8 cellular contexts compared by ENCODE assay signal in the genomic region with DNA sequence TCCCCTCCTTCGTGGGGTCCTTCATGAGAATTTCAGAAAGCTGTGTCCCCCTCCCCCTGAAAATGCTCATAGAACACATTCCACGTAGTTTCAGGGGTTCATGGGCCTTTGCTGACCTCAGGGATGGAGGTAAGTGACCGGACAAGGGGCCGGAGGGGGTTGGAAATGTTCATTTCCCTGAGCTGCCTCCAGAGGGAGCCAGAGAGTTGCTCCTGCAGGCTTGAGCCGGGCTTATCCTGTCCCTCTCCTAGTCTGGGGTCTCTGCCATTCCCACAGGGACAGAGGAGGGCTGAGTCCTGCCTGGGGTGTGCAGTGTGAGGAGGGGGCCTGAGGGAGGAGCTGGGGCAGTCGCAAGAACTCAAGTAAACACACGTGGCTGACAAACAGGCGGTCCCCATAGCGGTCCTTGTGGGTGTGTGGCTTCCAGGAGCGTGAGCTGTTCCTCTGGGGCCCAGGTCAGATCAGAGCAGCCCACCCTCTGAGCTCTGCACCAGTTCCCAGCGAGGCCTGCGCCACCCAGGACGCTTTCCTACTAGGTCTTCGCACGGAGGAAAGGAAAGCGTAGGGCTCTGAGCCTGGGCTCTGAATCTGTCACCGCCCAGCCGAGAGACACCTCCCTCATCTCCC.
A peak's percentile ranks its signal among the peaks of the same experiment; 100 is the strongest.
DNase-seq lines count a peak whose midpoint lies in the region; ATAC-seq, FAIRE-seq and TF ChIP-seq lines count a peak whose summit lies in the region.

No MANE protein-coding gene starts in this region.

- TF ChIP-seq POLR2A in body of pancreas (IDR thresholded peaks at IDR 0.05) = no peak
- no peak for TF ChIP-seq POLR2A in HepG2 (IDR thresholded peaks at IDR 0.05; ENCODE audit: insufficient read depth in 1 of 2, low read depth in 2 of 2, low read length in 2 of 2)

- peak; percentile 43 for FAIRE-seq in HepG2 (lab: Jason Lieb, UNC)

- ATAC-seq in body of pancreas = peak; percentile 26
- ATAC-seq in HepG2 = peak; percentile 47
- ATAC-seq in HG02870 (IDR thresholded peaks at IDR 0.05; ENCODE audit: unreplicated experiment) = no peak
- no peak for ATAC-seq in HG03520 (IDR thresholded peaks at IDR 0.05; ENCODE audit: unreplicated experiment)

- H3K4me2 ChIP-seq in HepG2 (ENCODE audit: low read depth, low read length) = no peak overlapping the region

- no peak for TF ChIP-seq RAD21 in HepG2 (CRISPR knock-in tag; IDR thresholded peaks at IDR 0.05)

- no peak overlapping the region for H3K4me3 ChIP-seq in HL-60 (replicated peaks; ENCODE audit: insufficient read depth, low read length)
- H3K4me3 ChIP-seq in body of pancreas = no peak overlapping the region
- no peak overlapping the region for H3K4me3 ChIP-seq in HepG2 (replicated peaks in 1 of 3; ENCODE audit: insufficient read depth in 1 of 3, low read depth in 2 of 3, low read length in 3 of 3)

- H3K27me3 ChIP-seq in HL-60 (ENCODE audit: insufficient read depth, poor library complexity, severe bottlenecking) = peaks cover under 1% of the 10 kb centered on the region
- H3K27me3 ChIP-seq in body of pancreas = peaks cover 0 to 5% of the 10 kb centered on the region in 2 donors
- peaks cover 0 to 18% of the 10 kb centered on the region in 2 experiments for H3K27me3 ChIP-seq in HepG2 (ENCODE audit: control insufficient read depth in 1 of 2, insufficient read depth in 2 of 2, low read length in 2 of 2)

- TF ChIP-seq EP300 in HepG2 (IDR thresholded peaks at IDR 0.05; ENCODE audit: low read depth in 2 of 2, low read length in 2 of 2) (no peak), HepG2 (CRISPR knock-in tag; IDR thresholded peaks at IDR 0.05; ENCODE audit: borderline replicate concordance) (no peak)

- peak; percentile 39 for TF ChIP-seq CTCF in HL-60 (IDR thresholded peaks at IDR 0.05; ENCODE audit: insufficient read depth, low read length)
- peak; percentile 42 to 66 (median 57) for TF ChIP-seq CTCF in body of pancreas (IDR thresholded peaks at IDR 0.05)
- TF ChIP-seq CTCF in HepG2 (CRISPR knock-in tag; IDR thresholded peaks at IDR 0.05) = peak; percentile 78

- CTCF ChIA-PET in HepG2 (lab: Yijun Ruan, JAX; ENCODE audit: low intra/inter-chr PET ratio, low total read pairs) = interaction anchor here (1.1 to 7.9 kb wide), 4 partner anchors 50 to 81 kb away, joined by 3 to 66 read pairs (median 8); no protein-coding TSS in a partner anchor

- no peak overlapping the region for H2AFZ ChIP-seq in HepG2 (ENCODE audit: low read length)

- in situ Hi-C loops in HepG2 (cut with HindIII; ENCODE audit: extremely low pct_ligation_motif_present, low pct_unique_long_range_greater_than_20kb) = loop anchor here (10.0 kb wide), 1 partner anchor 213 kb away; no protein-coding TSS in a partner anchor

- intact Hi-C loops in body of pancreas (cut with DNase I) (no loop called here), HepG2 (cut with micrococcal nuclease; ENCODE audit: unreplicated experiment) (no loop called here)

- H3K27ac ChIP-seq in HL-60 (replicated peaks) = no peak overlapping the region
- no peak overlapping the region for H3K27ac ChIP-seq in body of pancreas
- H3K27ac ChIP-seq in HepG2 (ENCODE audit: extremely low read length, insufficient read depth, low read length) = no peak overlapping the region

- H3K79me2 ChIP-seq in HepG2 (ENCODE audit: insufficient read depth, low read length) = no peaks in the 10 kb centered on the region

- H3K9ac ChIP-seq in HepG2 (ENCODE audit: insufficient read depth, low read depth, low read length) = no peak overlapping the region

- H4K20me1 ChIP-seq in HepG2 (ENCODE audit: insufficient read depth, low read length) = no peaks in the 10 kb centered on the region

- no peaks in the 10 kb centered on the region for H3K9me3 ChIP-seq in body of pancreas
- H3K9me3 ChIP-seq in HepG2 (ENCODE audit: low read length) = no peaks in the 10 kb centered on the region

- no TSS peak for BruUV-seq in HepG2 (replicated peaks; lab: Mats Ljungman, UMichigan)

- 33 to 49% methylated on average over 14 to 18 of the region's 18 CpGs for WGBS in body of pancreas, 2 donors
- WGBS in HepG2 (ENCODE audit: low lambda C conversion rate) = 53% methylated on average over 11 of the region's 18 CpGs

- H3K4me1 ChIP-seq in body of pancreas = peaks cover 1% of the 10 kb centered on the region
- H3K4me1 ChIP-seq in HepG2 (ENCODE audit: insufficient read depth, low read length) = peaks cover 39% of the 10 kb centered on the region

- POLR2A ChIA-PET in HepG2 (lab: Yijun Ruan, JAX) = interaction anchor here (1.3 to 1.5 kb wide), 2 partner anchors 12 to 23 kb away, joined by 4 read pairs; no protein-coding TSS in a partner anchor

- peak; percentile 48 for DNase-seq in DMS53 (lab: John Stamatoyannopoulos, UW)
- DNase-seq in HL-60 (ENCODE audit: low read depth in 1 of 2, low spot score in 1 of 2) = no peak
- DNase-seq in body of pancreas = peak in 2 of 4 donors; percentile 45 to 54
- no peak for DNase-seq in HepG2 (ENCODE audit: low spot score)
- no peak for DNase-seq in NCI-H1048 (lab: John Stamatoyannopoulos, UW)
- no peak for DNase-seq in NCI-H1930 (lab: John Stamatoyannopoulos, UW)

- H3K36me3 ChIP-seq in body of pancreas (replicated peaks in 1 of 2; ENCODE audit: insufficient read depth in 1 of 2, low read depth in 2 of 2) = no peaks in the 10 kb centered on the region
- no peaks in the 10 kb centered on the region for H3K36me3 ChIP-seq in HepG2 (replicated peaks in 1 of 2; ENCODE audit: control insufficient read depth in 1 of 2, insufficient read depth in 2 of 2, low read length in 2 of 2)

TF ChIP-seq in HepG2, 621 proteins besides CTCF, POLR2A, EP300 and RAD21 (continues in another document):
- TF ChIP-seq STAG1 (CRISPR knock-in tag; IDR thresholded peaks at IDR 0.05) (peak; percentile 55), ONECUT2 (CRISPR knock-in tag; IDR thresholded peaks at IDR 0.05) (no peak), ZNF644 (CRISPR knock-in tag; IDR thresholded peaks at IDR 0.05; ENCODE audit: low read depth) (no peak), SMARCE1 (IDR thresholded peaks at IDR 0.05; ENCODE audit: borderline replicate concordance) (no peak), DPF2 (CRISPR knock-in tag; IDR thresholded peaks at IDR 0.05; ENCODE audit: borderline replicate concordance, low read depth) (no peak), SMAD3 (CRISPR knock-in tag; IDR thresholded peaks at IDR 0.05) (no peak), GPN1 (CRISPR knock-in tag; IDR thresholded peaks at IDR 0.05; ENCODE audit: borderline replicate concordance) (no peak), ZNF20 (CRISPR knock-in tag; IDR thresholded peaks at IDR 0.05) (no peak), ZNF317 (CRISPR knock-in tag; IDR thresholded peaks at IDR 0.05) (no peak), SMC3 (IDR thresholded peaks at IDR 0.05; ENCODE audit: low read length) (peak; percentile 37; the same call in 1 of the 2 replicates), MYC (CRISPR knock-in tag; IDR thresholded peaks at IDR 0.05; ENCODE audit: borderline replicate concordance) (peak; percentile 36; the same call in 1 of the 2 replicates)
- TF ChIP-seq, protein P1, sequence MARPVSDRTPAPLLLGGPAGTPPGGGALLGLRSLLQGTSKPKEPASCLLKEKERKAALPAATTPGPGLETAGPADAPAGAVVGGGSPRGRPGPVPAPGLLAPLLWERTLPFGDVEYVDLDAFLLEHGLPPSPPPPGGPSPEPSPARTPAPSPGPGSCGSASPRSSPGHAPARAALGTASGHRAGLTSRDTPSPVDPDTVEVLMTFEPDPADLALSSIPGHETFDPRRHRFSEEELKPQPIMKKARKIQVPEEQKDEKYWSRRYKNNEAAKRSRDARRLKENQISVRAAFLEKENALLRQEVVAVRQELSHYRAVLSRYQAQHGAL (CRISPR knock-in tag; IDR thresholded peaks at IDR 0.05; ENCODE audit: not compliant biosample characterization) = no peak
- TF ChIP-seq, protein P2, sequence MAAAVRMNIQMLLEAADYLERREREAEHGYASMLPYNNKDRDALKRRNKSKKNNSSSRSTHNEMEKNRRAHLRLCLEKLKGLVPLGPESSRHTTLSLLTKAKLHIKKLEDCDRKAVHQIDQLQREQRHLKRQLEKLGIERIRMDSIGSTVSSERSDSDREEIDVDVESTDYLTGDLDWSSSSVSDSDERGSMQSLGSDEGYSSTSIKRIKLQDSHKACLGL (CRISPR knock-in tag; IDR thresholded peaks at IDR 0.05) = no peak
- TF ChIP-seq, protein P3, sequence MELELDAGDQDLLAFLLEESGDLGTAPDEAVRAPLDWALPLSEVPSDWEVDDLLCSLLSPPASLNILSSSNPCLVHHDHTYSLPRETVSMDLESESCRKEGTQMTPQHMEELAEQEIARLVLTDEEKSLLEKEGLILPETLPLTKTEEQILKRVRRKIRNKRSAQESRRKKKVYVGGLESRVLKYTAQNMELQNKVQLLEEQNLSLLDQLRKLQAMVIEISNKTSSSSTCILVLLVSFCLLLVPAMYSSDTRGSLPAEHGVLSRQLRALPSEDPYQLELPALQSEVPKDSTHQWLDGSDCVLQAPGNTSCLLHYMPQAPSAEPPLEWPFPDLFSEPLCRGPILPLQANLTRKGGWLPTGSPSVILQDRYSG (CRISPR knock-in tag; IDR thresholded peaks at IDR 0.05) = no peak
- TF ChIP-seq, protein P4, sequence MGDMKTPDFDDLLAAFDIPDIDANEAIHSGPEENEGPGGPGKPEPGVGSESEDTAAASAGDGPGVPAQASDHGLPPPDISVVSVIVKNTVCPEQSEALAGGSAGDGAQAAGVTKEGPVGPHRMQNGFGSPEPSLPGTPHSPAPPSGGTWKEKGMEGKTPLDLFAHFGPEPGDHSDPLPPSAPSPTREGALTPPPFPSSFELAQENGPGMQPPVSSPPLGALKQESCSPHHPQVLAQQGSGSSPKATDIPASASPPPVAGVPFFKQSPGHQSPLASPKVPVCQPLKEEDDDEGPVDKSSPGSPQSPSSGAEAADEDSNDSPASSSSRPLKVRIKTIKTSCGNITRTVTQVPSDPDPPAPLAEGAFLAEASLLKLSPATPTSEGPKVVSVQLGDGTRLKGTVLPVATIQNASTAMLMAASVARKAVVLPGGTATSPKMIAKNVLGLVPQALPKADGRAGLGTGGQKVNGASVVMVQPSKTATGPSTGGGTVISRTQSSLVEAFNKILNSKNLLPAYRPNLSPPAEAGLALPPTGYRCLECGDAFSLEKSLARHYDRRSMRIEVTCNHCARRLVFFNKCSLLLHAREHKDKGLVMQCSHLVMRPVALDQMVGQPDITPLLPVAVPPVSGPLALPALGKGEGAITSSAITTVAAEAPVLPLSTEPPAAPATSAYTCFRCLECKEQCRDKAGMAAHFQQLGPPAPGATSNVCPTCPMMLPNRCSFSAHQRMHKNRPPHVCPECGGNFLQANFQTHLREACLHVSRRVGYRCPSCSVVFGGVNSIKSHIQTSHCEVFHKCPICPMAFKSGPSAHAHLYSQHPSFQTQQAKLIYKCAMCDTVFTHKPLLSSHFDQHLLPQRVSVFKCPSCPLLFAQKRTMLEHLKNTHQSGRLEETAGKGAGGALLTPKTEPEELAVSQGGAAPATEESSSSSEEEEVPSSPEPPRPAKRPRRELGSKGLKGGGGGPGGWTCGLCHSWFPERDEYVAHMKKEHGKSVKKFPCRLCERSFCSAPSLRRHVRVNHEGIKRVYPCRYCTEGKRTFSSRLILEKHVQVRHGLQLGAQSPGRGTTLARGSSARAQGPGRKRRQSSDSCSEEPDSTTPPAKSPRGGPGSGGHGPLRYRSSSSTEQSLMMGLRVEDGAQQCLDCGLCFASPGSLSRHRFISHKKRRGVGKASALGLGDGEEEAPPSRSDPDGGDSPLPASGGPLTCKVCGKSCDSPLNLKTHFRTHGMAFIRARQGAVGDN (CRISPR knock-in tag; IDR thresholded peaks at IDR 0.05) = 0 out of 2 replicates have a peak, but pooled peaks have one; percentile 20

Comparison
In these comparisons a context has a peak if more than half of its experiments do, and no peak if none do; other contexts are left out.
1. ATAC-seq: peak in body of pancreas (single experiment) and HepG2 (single experiment); none in HG02870 (single experiment) and HG03520 (single experiment).
2. Peak in every context shown above with its lines, with median percentiles within 50 percentile points of each other: CTCF ChIP-seq.